19 cellular contexts compared by ENCODE assay signal in the genomic region with DNA sequence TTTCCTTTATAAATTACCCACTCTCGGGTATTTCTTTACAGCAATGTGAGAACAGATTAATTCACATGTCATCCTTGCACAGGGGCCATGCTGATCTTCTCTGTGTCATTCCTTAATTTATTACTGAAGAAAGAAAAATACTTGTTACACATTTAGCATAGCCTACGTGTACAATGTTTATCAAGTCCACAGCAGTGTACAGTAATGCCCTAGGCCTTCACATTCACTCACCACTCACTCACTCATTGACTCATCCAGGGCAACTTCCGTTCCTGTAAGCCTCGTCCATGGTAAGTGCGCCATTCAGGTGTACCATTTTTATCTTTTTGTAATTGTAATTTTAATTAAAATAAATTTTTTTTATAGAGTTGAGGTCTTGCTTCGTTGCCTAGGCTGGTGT.
DNase-seq lines count a peak whose midpoint lies in the region; ATAC-seq and TF ChIP-seq lines count a peak whose summit lies in the region.
"Had no signal": no experiment of that assay in that cellular context is flagged by ENCODE, and none has a peak within 500 bp of the region (broad histone marks: within the 10 kb centered on the region; RNA-seq: fewer than 3 reads in every experiment).

No MANE protein-coding gene starts in this region.

- H3K79me2 ChIP-seq in fibroblast of lung (ENCODE audit: control insufficient read depth, insufficient read depth, low read length) = no peaks in the 10 kb centered on the region

- H3K4me1 Mint-ChIP-seq in HFFc6 (ENCODE audit: low read depth) = peaks cover 16% of the 10 kb centered on the region

- H3K36me3 ChIP-seq in fibroblast of lung (ENCODE audit: control insufficient read depth, insufficient read depth, low read length) = no peaks in the 10 kb centered on the region
- H3K36me3 ChIP-seq: esophagus squamous epithelium, ovary, WERI-Rb-1 had no signal

- TF ChIP-seq CTCF in HFFc6 (IDR thresholded peaks at IDR 0.05) (no peak), fibroblast of lung (conservative IDR thresholded peaks at IDR 0.05 in 1 of 2, IDR thresholded peaks at IDR 0.05 in 1 of 2; ENCODE audit: low read depth in 1 of 2, low read length in 2 of 2) (no peak)

- DNase-seq in A172 (ENCODE audit: low spot score) = peak; percentile 87
- DNase-seq in HFFc6 = peak; percentile 88
- DNase-seq in T1000 (lab: John Stamatoyannopoulos, UW) = peak; percentile 17
- peak; percentile 45 to 87 for DNase-seq in fibroblast of lung (ENCODE audit: low read depth in 2 of 2)
- no peak for DNase-seq in SIG-M5 (lab: John Stamatoyannopoulos, UW)
- no peak for DNase-seq in RPMI8226
- DNase-seq: activated CD8-positive, alpha-beta memory T cell treated with anti-CD3 and anti-CD28 coated beads for 24 hours; esophagus squamous epithelium; GF-D8; hippocampal formation; left colon; NCI-H1694 treated with DMSO at 0.1 percent for 48 hours; ovary; small intestine; stimulated activated naive CD4-positive, alpha-beta T cell treated with Interleukin-2 at 50 U/mL for 16 hours; WERI-Rb-1 had no signal

- H4K20me1 ChIP-seq in fibroblast of lung (ENCODE audit: control insufficient read depth, extremely low read depth, insufficient read depth, low read length) = no peaks in the 10 kb centered on the region

- H3K9me3 ChIP-seq in fibroblast of lung (ENCODE audit: control insufficient read depth, insufficient read depth, low read depth, low read length) = no peaks in the 10 kb centered on the region
- H3K9me3 ChIP-seq: esophagus squamous epithelium, ovary had no signal

- no peaks in the 10 kb centered on the region for H3K9me3 Mint-ChIP-seq in HFFc6

- peak overlapping the region; percentile 49 for H3K4me3 Mint-ChIP-seq in HFFc6
- H3K4me3 Mint-ChIP-seq: dendritic cell treated with granulocyte-macrophage colony-stimulating factor and Interleukin-4, amounts not matched to agents 40 ng/mL and 50 ng/mL, for 4 days had no signal

- ATAC-seq in HG02798 (IDR thresholded peaks at IDR 0.05; ENCODE audit: poor library complexity, unreplicated experiment) = no peak
- ATAC-seq in GM19397 (IDR thresholded peaks at IDR 0.05; ENCODE audit: unreplicated experiment) = no peak
- ATAC-seq: left colon had no signal

- H3K36me3 Mint-ChIP-seq in HFFc6 (ENCODE audit: low read depth) = peaks cover 5% of the 10 kb centered on the region; the same call in 1 of the 2 replicates

- H3K27ac ChIP-seq in fibroblast of lung (ENCODE audit: insufficient read depth, low read length) = no peak overlapping the region
- H3K27ac ChIP-seq: ovary, WERI-Rb-1 had no signal

- no peak overlapping the region for H3K4me3 ChIP-seq in fibroblast of lung (replicated peaks in 1 of 4; ENCODE audit: control extremely low read depth in 1 of 4, insufficient read depth in 1 of 4, low read depth in 3 of 4, low read length in 4 of 4)
- H3K4me3 ChIP-seq: esophagus squamous epithelium, ovary had no signal

- no peaks in the 10 kb centered on the region for H3K4me1 ChIP-seq in fibroblast of lung (ENCODE audit: control insufficient read depth, extremely low read depth, insufficient read depth, low read length)
- H3K4me1 ChIP-seq: esophagus squamous epithelium had no signal

- no peak overlapping the region for H3K4me2 ChIP-seq in fibroblast of lung (ENCODE audit: extremely low read depth, insufficient read depth, low read length)

- peak overlapping the region; percentile 92 for H3K27ac Mint-ChIP-seq in HFFc6
- H3K27ac Mint-ChIP-seq: dendritic cell treated with granulocyte-macrophage colony-stimulating factor and Interleukin-4, amounts not matched to agents 40 ng/mL and 50 ng/mL, for 4 days had no signal

- H3K9ac ChIP-seq in fibroblast of lung (ENCODE audit: insufficient read depth, low read length) = no peak overlapping the region

- no peak overlapping the region for H2AFZ ChIP-seq in fibroblast of lung (ENCODE audit: low read length)

- H3K27me3 Mint-ChIP-seq in HFFc6 (ENCODE audit: insufficient read depth) = peaks cover 4% of the 10 kb centered on the region
- H3K27me3 Mint-ChIP-seq: dendritic cell treated with granulocyte-macrophage colony-stimulating factor and Interleukin-4, amounts not matched to agents 40 ng/mL and 50 ng/mL, for 4 days had no signal

- no peaks in the 10 kb centered on the region for H3K27me3 ChIP-seq in fibroblast of lung (ENCODE audit: control insufficient read depth, insufficient read depth, low read length)
- H3K27me3 ChIP-seq: esophagus squamous epithelium, ovary had no signal

Comparison
In these comparisons a context has a peak if more than half of its experiments do, and no peak if none do; other contexts are left out.
1. DNase-seq: peak in A172 (single experiment), HFFc6 (single experiment), T1000 (single experiment) and fibroblast of lung (2 of 2); none in SIG-M5 (single experiment) and RPMI8226 (single experiment).